Comparison of ENCODE assay signal across 1 cellular context in genomic region chr16:77273-77806, GRCh38.
A peak's percentile ranks its signal among the peaks of the same experiment; 100 is the strongest.
TF ChIP-seq lines count a peak whose summit lies in the region.

No MANE protein-coding gene starts in this region.

TF ChIP-seq in HepG2, 621 proteins besides CTCF, POLR2A, EP300 and RAD21 (continued from another document):
- TF ChIP-seq UBTF (CRISPR knock-in tag; IDR thresholded peaks at IDR 0.05): peak; percentile 64; the same call in 1 of the 2 replicates
- TF ChIP-seq NR2F6 (IDR thresholded peaks at IDR 0.05): no peak
- TF ChIP-seq NR2F6 (CRISPR knock-in tag; IDR thresholded peaks at IDR 0.05): no peak
- TF ChIP-seq ZHX1 (CRISPR knock-in tag; IDR thresholded peaks at IDR 0.05; ENCODE audit: low read depth): no peak
- TF ChIP-seq ZNF562 (CRISPR knock-in tag; IDR thresholded peaks at IDR 0.05; ENCODE audit: borderline replicate concordance): no peak
- no peak for TF ChIP-seq MEIS2 (CRISPR knock-in tag; IDR thresholded peaks at IDR 0.05)
- TF ChIP-seq ZNF557 (CRISPR knock-in tag; IDR thresholded peaks at IDR 0.05): no peak
- TF ChIP-seq FOXP1 (IDR thresholded peaks at IDR 0.05): no peak
- no peak for TF ChIP-seq FOXP1 (CRISPR knock-in tag; IDR thresholded peaks at IDR 0.05)
- no peak for TF ChIP-seq ZNF432 (CRISPR knock-in tag; IDR thresholded peaks at IDR 0.05; ENCODE audit: borderline replicate concordance)
- no peak for TF ChIP-seq ZNF205 (CRISPR knock-in tag; IDR thresholded peaks at IDR 0.05)
- no peak for TF ChIP-seq ZNF136 (CRISPR knock-in tag; IDR thresholded peaks at IDR 0.05; ENCODE audit: low read depth)
- no peak for TF ChIP-seq MLX (CRISPR knock-in tag; IDR thresholded peaks at IDR 0.05)
- TF ChIP-seq NR2F2 (IDR thresholded peaks at IDR 0.05; ENCODE audit: borderline replicate concordance, low read depth): no peak
- TF ChIP-seq KMT2B (CRISPR knock-in tag; IDR thresholded peaks at IDR 0.05): no peak
- 0 out of 2 replicates have a peak, but pooled peaks have one; percentile 22 for TF ChIP-seq ZNF333 (CRISPR knock-in tag; IDR thresholded peaks at IDR 0.05; ENCODE audit: borderline replicate concordance)
- TF ChIP-seq ATF1 (CRISPR knock-in tag; IDR thresholded peaks at IDR 0.05): no peak
- TF ChIP-seq ATF6 (CRISPR knock-in tag; conservative IDR thresholded peaks at IDR 0.05): no peak
- no peak for TF ChIP-seq ZFP82 (CRISPR knock-in tag; IDR thresholded peaks at IDR 0.05; ENCODE audit: borderline replicate concordance)
- TF ChIP-seq YEATS2 (CRISPR knock-in tag; IDR thresholded peaks at IDR 0.05; ENCODE audit: borderline replicate concordance): no peak
- TF ChIP-seq TARDBP (CRISPR knock-in tag; IDR thresholded peaks at IDR 0.05): 0 out of 2 replicates have a peak, but pooled peaks have one; percentile 15
- TF ChIP-seq ZNF383 (CRISPR knock-in tag; IDR thresholded peaks at IDR 0.05; ENCODE audit: borderline replicate concordance): no peak
- no peak for TF ChIP-seq ZNF614 (CRISPR knock-in tag; IDR thresholded peaks at IDR 0.05; ENCODE audit: borderline replicate concordance)
TF ChIP-seq in HepG2: peak in this region for 44.
